In the genomic region with DNA sequence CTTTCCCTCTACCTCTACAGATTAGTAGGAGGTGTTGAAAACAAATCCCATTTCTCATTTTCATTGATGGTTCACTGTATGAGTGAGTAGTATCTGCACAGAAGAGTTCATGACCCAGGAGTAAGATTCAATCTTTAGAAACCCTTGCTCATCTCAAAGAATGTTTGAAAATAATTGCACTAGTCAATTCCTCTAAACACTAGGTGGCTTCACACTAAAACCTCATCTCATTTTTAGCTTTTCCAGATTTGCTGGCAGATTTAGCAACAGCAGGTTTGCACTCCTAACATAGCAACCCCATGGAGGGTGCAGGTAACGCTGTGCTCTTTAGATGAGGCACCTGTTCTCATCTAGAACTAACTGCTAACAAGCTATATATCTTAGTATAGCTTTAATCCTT, we compare ENCODE assay signal across 17 cellular contexts.
DNase-seq lines count a peak whose midpoint lies in the region; ATAC-seq and TF ChIP-seq lines count a peak whose summit lies in the region.
"Had no signal": no experiment of that assay in that cellular context is flagged by ENCODE, and none has a peak within 500 bp of the region (broad histone marks: within the 10 kb centered on the region; RNA-seq: fewer than 3 reads in every experiment).

No MANE protein-coding gene starts in this region.

- H3K36me3 ChIP-seq in RWPE2 (ENCODE audit: low read depth), result no peaks in the 10 kb centered on the region
- H3K36me3 ChIP-seq: BE2C, HAP-1 had no signal

- ATAC-seq in RWPE2 (ENCODE audit: low read depth) (no peak), GM18498 (IDR thresholded peaks at IDR 0.05; ENCODE audit: unreplicated experiment) (no peak)

- H3K4me3 ChIP-seq in RWPE2 (ENCODE audit: severe bottlenecking), result no peak overlapping the region
- no peak overlapping the region for H3K4me3 ChIP-seq in foreskin fibroblast (ENCODE audit: low read depth in 1 of 2, low read length in 2 of 2)
- H3K4me3 ChIP-seq: HAP-1 had no signal

- DNase-seq in HCEC 1CT (peak; percentile 43), RWPE2 (ENCODE audit: low spot score) (no peak), foreskin fibroblast (peak; percentile 14 to 55), NCI-H524 treated with DMSO at 0.1 percent for 48 hours (lab: John Stamatoyannopoulos, UW) (no peak), NCI-H1048 (lab: John Stamatoyannopoulos, UW) (no peak), T-helper 2 cell (no peak)
- DNase-seq: ACHN; BE2C; C1 segment of cervical spinal cord; CD4-positive, CD25-positive, alpha-beta regulatory T cell; CD8-positive, alpha-beta memory T cell; COR-L47; DMS 273 treated with DMSO at 0.1 percent for 48 hours; GDM1; KBM-7 had no signal

- H3K27me3 ChIP-seq in RWPE2 (ENCODE audit: insufficient read depth, poor library complexity, severe bottlenecking), result no peaks in the 10 kb centered on the region

- H3K9me3 ChIP-seq in RWPE2 (ENCODE audit: severe bottlenecking), result no peaks in the 10 kb centered on the region
- H3K9me3 ChIP-seq: BE2C, HAP-1 had no signal

- H3K4me1 ChIP-seq in RWPE2 (ENCODE audit: insufficient read depth, poor library complexity, severe bottlenecking), result peaks cover 35% of the 10 kb centered on the region
- H3K4me1 ChIP-seq: BE2C, HAP-1 had no signal

- no peak for TF ChIP-seq CTCF in RWPE2 (IDR thresholded peaks at IDR 0.05; ENCODE audit: poor library complexity, severe bottlenecking)
- no peak for TF ChIP-seq CTCF in foreskin fibroblast (IDR thresholded peaks at IDR 0.05; ENCODE audit: low read depth, low read length)

- peak overlapping the region; percentile 94 for H3K27ac ChIP-seq in RWPE2 (ENCODE audit: poor library complexity, severe bottlenecking)

Comparison
In these comparisons a context has a peak if more than half of its experiments do, and no peak if none do; other contexts are left out.
1. DNase-seq: peak in HCEC 1CT (single experiment) and foreskin fibroblast (2 of 2); none in RWPE2 (single experiment), NCI-H524 treated with DMSO at 0.1 percent for 48 hours (single experiment), NCI-H1048 (single experiment) and T-helper 2 cell (0 of 5).